ENCODE assay signal across 8 cellular contexts in genomic region chr14:56555921-56556570, GRCh38. TPM values are rescaled to one million over a fixed set of nuclear protein-coding genes. Genes with fewer than 3 reads are reported as not detected.
DNase-seq lines count a peak whose midpoint lies in the region; ATAC-seq, FAIRE-seq and TF ChIP-seq lines count a peak whose summit lies in the region.

No MANE protein-coding gene starts in this region.

- POLR2A ChIA-PET in Panc1 (lab: Charles Lee): no interaction called here
- POLR2A ChIA-PET in CD4-positive, alpha-beta memory T cell (lab: Charles Lee; ENCODE audit: partially characterized antibody): no interaction called here
- POLR2A ChIA-PET in activated CD4-positive, alpha-beta T cell treated with anti-CD3 and anti-CD28 coated beads for 36 hours (lab: Charles Lee): no interaction called here

- peaks cover 2% of the 10 kb centered on the region for H3K27me3 Mint-ChIP-seq in glutamatergic neuron (ENCODE audit: unreplicated experiment)
- peaks cover 15 to 31% of the 10 kb centered on the region in 2 donors for H3K27me3 Mint-ChIP-seq in CD4-positive, alpha-beta memory T cell
- H3K27me3 Mint-ChIP-seq in activated CD4-positive, alpha-beta T cell treated with anti-CD3 and anti-CD28 coated beads for 36 hours: peaks cover 17% of the 10 kb centered on the region

- FAIRE-seq in HTR-8/SVneo (lab: Jason Lieb, UNC): peak; percentile 97

- no peak overlapping the region; the same call in 1 of the 2 replicates for H3K27ac ChIP-seq in Panc1 (ENCODE audit: low read length)
- no peak overlapping the region for H3K27ac ChIP-seq in CD4-positive, alpha-beta memory T cell (ENCODE audit: low read depth, low read length)

- H3K4me1 ChIP-seq in Panc1 (ENCODE audit: control insufficient read depth, insufficient read depth, low read length): no peaks in the 10 kb centered on the region
- H3K4me1 ChIP-seq in CD4-positive, alpha-beta memory T cell (ENCODE audit: insufficient read depth, low read length): no peaks in the 10 kb centered on the region

- ATAC-seq in Panc1: no peak
- no peak for ATAC-seq in GM21447 (IDR thresholded peaks at IDR 0.05; ENCODE audit: unreplicated experiment)
- ATAC-seq in activated CD4-positive, alpha-beta T cell treated with anti-CD3 and anti-CD28 coated beads for 36 hours: no peak

- DNase-seq in Caki2 (ENCODE audit: low read depth): peak; percentile 27
- DNase-seq in HTR-8/SVneo (ENCODE audit: insufficient read length, low spot score): peak; percentile 74
- DNase-seq in Panc1 (ENCODE audit: low read depth, low spot score): peak; percentile 24
- DNase-seq in glutamatergic neuron: no peak
- no peak for DNase-seq in CD4-positive, alpha-beta memory T cell
- DNase-seq in activated CD4-positive, alpha-beta T cell treated with anti-CD3 and anti-CD28 coated beads for 36 hours: no peak
- no peak for DNase-seq in germinal center (ENCODE audit: low spot score)

- CTCF ChIA-PET in Panc1 (lab: Charles Lee): no interaction called here
- CTCF ChIA-PET in CD4-positive, alpha-beta memory T cell (lab: Charles Lee; ENCODE audit: partially characterized antibody): interaction anchor here (1.6 kb wide), 1 partner anchor 65 kb away, joined by 3 read pairs; no protein-coding TSS in a partner anchor
- CTCF ChIA-PET in activated CD4-positive, alpha-beta T cell treated with anti-CD3 and anti-CD28 coated beads for 36 hours (lab: Charles Lee): no interaction called here

- peaks cover 1% of the 10 kb centered on the region for H3K9me3 Mint-ChIP-seq in glutamatergic neuron (ENCODE audit: unreplicated experiment)
- H3K9me3 Mint-ChIP-seq in CD4-positive, alpha-beta memory T cell: no peaks in the 10 kb centered on the region
- no peaks in the 10 kb centered on the region for H3K9me3 Mint-ChIP-seq in activated CD4-positive, alpha-beta T cell treated with anti-CD3 and anti-CD28 coated beads for 36 hours (ENCODE audit: low read depth)

- H3K4me1 Mint-ChIP-seq in glutamatergic neuron (ENCODE audit: low read depth, unreplicated experiment): no peaks in the 10 kb centered on the region
- no peaks in the 10 kb centered on the region for H3K4me1 Mint-ChIP-seq in CD4-positive, alpha-beta memory T cell
- no peaks in the 10 kb centered on the region for H3K4me1 Mint-ChIP-seq in activated CD4-positive, alpha-beta T cell treated with anti-CD3 and anti-CD28 coated beads for 36 hours

- H3K4me3 ChIP-seq in Panc1 (ENCODE audit: low read depth in 2 of 2, low read length in 2 of 2): no peak overlapping the region
- H3K4me3 ChIP-seq in CD4-positive, alpha-beta memory T cell (ENCODE audit: low read length in 2 of 2): no peak overlapping the region

- intact Hi-C loops in Panc1 (cut with micrococcal nuclease; ENCODE audit: unreplicated experiment): no loop called here
- intact Hi-C loops in CD4-positive, alpha-beta memory T cell (cut with micrococcal nuclease): loop anchor here (10.0 kb wide), 1 partner anchor 649 kb away; no protein-coding TSS in a partner anchor
- intact Hi-C loops in activated CD4-positive, alpha-beta T cell treated with anti-CD3 and anti-CD28 coated beads for 36 hours (cut with DNase I, micrococcal nuclease): loop anchor here (5.0 to 10.0 kb wide), 3 partner anchors 509 to 761 kb away; no protein-coding TSS in a partner anchor

- no peaks in the 10 kb centered on the region; the same call in 1 of the 2 replicates for H3K27me3 ChIP-seq in Panc1 (ENCODE audit: control insufficient read depth, insufficient read depth, low read length)
- H3K27me3 ChIP-seq in CD4-positive, alpha-beta memory T cell (ENCODE audit: insufficient read depth, low read length): no peaks in the 10 kb centered on the region

- H3K4me3 Mint-ChIP-seq in glutamatergic neuron (ENCODE audit: unreplicated experiment): no peak overlapping the region
- H3K4me3 Mint-ChIP-seq in CD4-positive, alpha-beta memory T cell: no peak overlapping the region
- H3K4me3 Mint-ChIP-seq in activated CD4-positive, alpha-beta T cell treated with anti-CD3 and anti-CD28 coated beads for 36 hours: no peak overlapping the region

- H3K27ac Mint-ChIP-seq in glutamatergic neuron (ENCODE audit: unreplicated experiment): no peak overlapping the region
- H3K27ac Mint-ChIP-seq in CD4-positive, alpha-beta memory T cell: no peak overlapping the region
- H3K27ac Mint-ChIP-seq in activated CD4-positive, alpha-beta T cell treated with anti-CD3 and anti-CD28 coated beads for 36 hours: no peak overlapping the region

- in situ Hi-C loops in Caki2 (cut with HindIII; ENCODE audit: low pct_unique_long_range_greater_than_20kb, low sequenced_read_pairs) (no loop called here), Panc1 (cut with HindIII; ENCODE audit: low pct_unique_long_range_greater_than_20kb, low sequenced_read_pairs) (no loop called here)

- no peaks in the 10 kb centered on the region for H3K36me3 Mint-ChIP-seq in glutamatergic neuron (ENCODE audit: unreplicated experiment)
- no peaks in the 10 kb centered on the region for H3K36me3 Mint-ChIP-seq in CD4-positive, alpha-beta memory T cell
- H3K36me3 Mint-ChIP-seq in activated CD4-positive, alpha-beta T cell treated with anti-CD3 and anti-CD28 coated beads for 36 hours (ENCODE audit: low read depth): no peaks in the 10 kb centered on the region

- no TSS peak for BruUV-seq in Panc1 (replicated peaks; lab: Mats Ljungman, UMichigan)

- no peaks in the 10 kb centered on the region for H3K36me3 ChIP-seq in Panc1 (ENCODE audit: control insufficient read depth, insufficient read depth, low read length)
- H3K36me3 ChIP-seq in CD4-positive, alpha-beta memory T cell (ENCODE audit: insufficient read depth, low read length): no peaks in the 10 kb centered on the region

- TF ChIP-seq CTCF in Panc1 (IDR thresholded peaks at IDR 0.05) (peak; percentile 52; the same call in 1 of the 2 replicates), glutamatergic neuron (IDR thresholded peaks at IDR 0.05; ENCODE audit: partially characterized antibody, unreplicated experiment) (peak; percentile 49)

- H3K9me3 ChIP-seq in Panc1 (ENCODE audit: control insufficient read depth, insufficient read depth, low read depth, low read length): no peaks in the 10 kb centered on the region
- no peaks in the 10 kb centered on the region for H3K9me3 ChIP-seq in CD4-positive, alpha-beta memory T cell (ENCODE audit: control insufficient read depth in 1 of 2, low read length in 2 of 2)

RNA-seq across cellular contexts. Expression of gene TMEM260, which starts 23.6 kb away (rescaled TPM):
- total RNA-seq in Caki2 (2014; rRNA removed; shearing (Covaris generic); ENCODE audit: low replicate concordance): 3.4 and 7.6 TPM in 2 replicates
- total RNA-seq in Panc1 (2021; ENCODE audit: unreplicated experiment) (8.9 TPM), glutamatergic neuron (ENCODE audit: unreplicated experiment) (35.4 TPM)
- 4.7 TPM for polyA plus RNA-seq in Panc1 (2012; ENCODE audit: insufficient read length)
- 10 to 100 TPM; 33.6 to 37.0 TPM for total RNA-seq in CD4-positive, alpha-beta memory T cell
- 10 to 100 TPM; 10.8 to 14.8 TPM for polyA plus RNA-seq in CD4-positive, alpha-beta memory T cell
- total RNA-seq in activated CD4-positive, alpha-beta T cell treated with anti-CD3 and anti-CD28 coated beads for 36 hours: 10 to 100 TPM; 15.2 to 17.9 TPM

Comparison
In these comparisons a context has a peak if more than half of its experiments do, and no peak if none do; other contexts are left out.
1. DNase-seq: peak in Caki2 (single experiment), HTR-8/SVneo (single experiment) and Panc1 (single experiment); none in glutamatergic neuron (single experiment), CD4-positive, alpha-beta memory T cell (0 of 5), activated CD4-positive, alpha-beta T cell treated with anti-CD3 and anti-CD28 coated beads for 36 hours (single experiment) and germinal center (single experiment).